ENCODE assay signal across 18 cellular contexts in genomic region chr4:12723849-12724447, GRCh38.
DNase-seq lines count a peak whose midpoint lies in the region; ATAC-seq and TF ChIP-seq lines count a peak whose summit lies in the region.
"Had no signal": no experiment of that assay in that cellular context is flagged by ENCODE, and none has a peak within 500 bp of the region (broad histone marks: within the 10 kb centered on the region; RNA-seq: fewer than 3 reads in every experiment).

No MANE protein-coding gene starts in this region.

- DNase-seq in NCI-H1417 (lab: John Stamatoyannopoulos, UW) (peak in 2 of 3 experiments; percentile 27 to 61), NCI-H1417 treated with DMSO at 0.1 percent for 48 hours (lab: John Stamatoyannopoulos, UW) (no peak), NCI-H69 (lab: John Stamatoyannopoulos, UW) (peak; percentile 41), fibroblast of pulmonary artery (ENCODE audit: low read depth) (peak; percentile 53), osteoblast (ENCODE audit: insufficient read length, low spot score, missing footprints) (no peak), midbrain (lab: John Stamatoyannopoulos, UW) (no peak)
- DNase-seq: 8988T; activated CD4-positive, CD25-positive, alpha-beta regulatory T cell; activated CD8-positive, alpha-beta memory T cell treated with anti-CD3 and anti-CD28 coated beads, Interleukin-2, amount 50 U/mL, for 48 hours; activated naive CD4-positive, alpha-beta T cell treated with anti-CD3 and anti-CD28 coated beads, Interleukin-2, amount 50 U/mL, for 16 hours; caudate nucleus; head of caudate nucleus; left lung; NCI-H187 treated with DMSO at 0.1 percent for 48 hours; stimulated activated CD4-positive, alpha-beta T cell treated with anti-CD3 and anti-CD28 coated beads, Interleukin-12 subunit alpha, Interleukin-12 subunit beta, amount 100 ng/mL, for 4 hours had no signal

- no peak overlapping the region for H3K27ac ChIP-seq in osteoblast (ENCODE audit: low read depth, low read length)
- H3K27ac ChIP-seq: left lung, suprapubic skin had no signal

- H3K27me3 ChIP-seq in osteoblast (ENCODE audit: insufficient read depth, low read length), result no peaks in the 10 kb centered on the region
- H3K27me3 ChIP-seq: left lung, suprapubic skin had no signal

- no peaks in the 10 kb centered on the region for H3K9me3 ChIP-seq in osteoblast (ENCODE audit: low read depth, low read length)
- H3K9me3 ChIP-seq: left lung, suprapubic skin had no signal

- H3K36me3 ChIP-seq in osteoblast (ENCODE audit: insufficient read depth, low read length), result no peaks in the 10 kb centered on the region
- H3K36me3 ChIP-seq: left lung, suprapubic skin had no signal

- H3K4me2 ChIP-seq in osteoblast (ENCODE audit: insufficient read depth, low read length), result no peak overlapping the region

- ATAC-seq in HG03175 (IDR thresholded peaks at IDR 0.05; ENCODE audit: unreplicated experiment), result no peak
- no peak for ATAC-seq in GM18517 (IDR thresholded peaks at IDR 0.05; ENCODE audit: unreplicated experiment)

- no peaks in the 10 kb centered on the region for H3K4me1 ChIP-seq in osteoblast (ENCODE audit: insufficient read depth, low read length)
- H3K4me1 ChIP-seq: left lung, suprapubic skin had no signal

- H3K4me3 ChIP-seq in fibroblast of pulmonary artery (replicated peaks; ENCODE audit: low read depth, low read length) (peak overlapping the region; percentile 3), osteoblast (ENCODE audit: insufficient read depth, low read length) (no peak overlapping the region)
- H3K4me3 ChIP-seq: left lung, suprapubic skin had no signal

- H2AFZ ChIP-seq in osteoblast (ENCODE audit: low read length), result no peak overlapping the region

- TF ChIP-seq CTCF in fibroblast of pulmonary artery (IDR thresholded peaks at IDR 0.05; ENCODE audit: low read length, missing control alignments), result peak; percentile 29
- peak; percentile 6 for TF ChIP-seq CTCF in osteoblast (IDR thresholded peaks at IDR 0.05; ENCODE audit: extremely low read depth, low read depth, low read length)

- no peaks in the 10 kb centered on the region for H3K79me2 ChIP-seq in osteoblast (ENCODE audit: insufficient read depth, low read length)

- no peaks in the 10 kb centered on the region for H4K20me1 ChIP-seq in osteoblast (ENCODE audit: insufficient read depth, low read length)

Comparison
In these comparisons a context has a peak if more than half of its experiments do, and no peak if none do; other contexts are left out.
1. DNase-seq: peak in NCI-H1417 (2 of 3), NCI-H69 (single experiment) and fibroblast of pulmonary artery (single experiment); none in NCI-H1417 treated with DMSO at 0.1 percent for 48 hours (single experiment), osteoblast (single experiment) and midbrain (single experiment).